Comparison of ENCODE assay signal across 15 cellular contexts in the genomic region with DNA sequence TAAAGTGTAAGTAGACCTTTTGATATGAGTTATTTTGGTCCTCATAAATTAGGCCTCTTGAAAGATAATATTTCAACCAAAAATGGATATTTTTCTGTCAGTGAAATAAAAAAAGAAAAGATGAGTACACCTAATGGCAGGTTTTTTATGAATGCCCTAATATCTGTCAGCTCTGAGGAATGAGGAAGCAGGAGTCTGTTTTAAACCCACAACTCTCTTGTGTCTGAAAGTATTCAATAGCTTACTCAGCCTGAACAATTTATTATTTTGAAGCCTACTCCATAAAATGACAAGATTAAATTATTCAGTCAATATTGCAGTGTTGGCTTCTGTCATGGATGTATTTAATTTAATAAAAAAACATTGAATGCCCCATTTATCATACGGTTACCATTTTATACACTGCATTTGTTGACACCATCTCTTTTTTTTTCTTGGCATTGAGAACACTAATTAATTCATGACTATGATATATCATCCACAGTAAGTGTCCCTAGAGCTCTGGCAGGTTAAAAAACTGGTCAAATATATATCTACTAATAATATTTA.
DNase-seq lines count a peak whose midpoint lies in the region; ATAC-seq and TF ChIP-seq lines count a peak whose summit lies in the region.
"Had no signal": no experiment of that assay in that cellular context is flagged by ENCODE, and none has a peak within 500 bp of the region (broad histone marks: within the 10 kb centered on the region; RNA-seq: fewer than 3 reads in every experiment).

No MANE protein-coding gene starts in this region.

- H3K4me3 ChIP-seq in neural cell (ENCODE audit: low read length) (no peak overlapping the region), left lung (no peak overlapping the region), coronary artery (no peak overlapping the region)

- H3K79me2 ChIP-seq in neural cell (replicated peaks; ENCODE audit: insufficient read depth, low read length), result no peaks in the 10 kb centered on the region

- H3K27ac ChIP-seq in foreskin keratinocyte (no peak overlapping the region), neural cell (ENCODE audit: low read length) (peak overlapping the region; percentile 22), left lung (no peak overlapping the region), coronary artery (no peak overlapping the region)

- H4K20me1 ChIP-seq in neural cell (ENCODE audit: insufficient read depth), result no peaks in the 10 kb centered on the region

- TF ChIP-seq CTCF in foreskin keratinocyte (conservative IDR thresholded peaks at IDR 0.05), result no peak
- no peak for TF ChIP-seq CTCF in neural cell (IDR thresholded peaks at IDR 0.05; ENCODE audit: poor library complexity, severe bottlenecking)
- no peak for TF ChIP-seq CTCF in left lung (IDR thresholded peaks at IDR 0.05)
- no peak for TF ChIP-seq CTCF in coronary artery (IDR thresholded peaks at IDR 0.05)

- no peaks in the 10 kb centered on the region for H3K9me2 ChIP-seq in neural cell (ENCODE audit: insufficient read depth, low read length)

- TF ChIP-seq RAD21 in neural cell (conservative IDR thresholded peaks at IDR 0.05), result no peak

- DNase-seq in ACHN (peak; percentile 23), NCI-H226 (peak; percentile 5), foreskin keratinocyte (peak; percentile 30 to 73), NCI-H2107 (lab: John Stamatoyannopoulos, UW) (no peak), left lung (no peak), coronary artery (ENCODE audit: low spot score) (no peak)
- no peak for DNase-seq in stimulated activated CD4-positive, alpha-beta T cell treated with anti-CD3 and anti-CD28 coated beads, Interleukin-15, amount 100 ng/mL, for 24 hours
- DNase-seq: C1 segment of cervical spinal cord; CD4-positive, alpha-beta T cell; DND-41; GDM1; HCEC 1CT; HFFc6 had no signal

- H3F3A ChIP-seq in neural cell (ENCODE audit: insufficient read depth, low read length, poor library complexity, severe bottlenecking), result no peaks in the 10 kb centered on the region

- peak; percentile 56 for TF ChIP-seq EP300 in neural cell (conservative IDR thresholded peaks at IDR 0.05; ENCODE audit: poor library complexity, severe bottlenecking)

- H3K4me1 ChIP-seq in foreskin keratinocyte (no peaks in the 10 kb centered on the region), left lung (no peaks in the 10 kb centered on the region)

- intact Hi-C loops in left lung (cut with DNase I), result no loop called here

- H3K9me3 ChIP-seq in neural cell (ENCODE audit: low read length) (no peaks in the 10 kb centered on the region), left lung (no peaks in the 10 kb centered on the region)

- ATAC-seq in foreskin keratinocyte (peak; percentile 80), left lung (no peak)
- ATAC-seq: HepG2 had no signal

- in situ Hi-C loops in ACHN (cut with HindIII; ENCODE audit: low pct_ligation_motif_present, low pct_unique_long_range_greater_than_20kb, low sequenced_read_pairs), result no loop called here

- H2AFZ ChIP-seq in neural cell (ENCODE audit: low read depth, low read length), result no peak overlapping the region

- H3K4me2 ChIP-seq in neural cell (ENCODE audit: low read length), result no peak overlapping the region

- no peak overlapping the region for H3K9ac ChIP-seq in neural cell (ENCODE audit: low read length)

- H3K27me3 ChIP-seq in foreskin keratinocyte (no peaks in the 10 kb centered on the region), neural cell (ENCODE audit: insufficient read depth, low read depth, low read length) (no peaks in the 10 kb centered on the region), left lung (no peaks in the 10 kb centered on the region)

- H3K36me3 ChIP-seq in neural cell (ENCODE audit: insufficient read depth, low read length), result no peaks in the 10 kb centered on the region
- H3K36me3 ChIP-seq in left lung, result no peaks in the 10 kb centered on the region

TF ChIP-seq in neural cell, 6 proteins besides CTCF, POLR2A, EP300 and RAD21:
- TF ChIP-seq, protein P1, sequence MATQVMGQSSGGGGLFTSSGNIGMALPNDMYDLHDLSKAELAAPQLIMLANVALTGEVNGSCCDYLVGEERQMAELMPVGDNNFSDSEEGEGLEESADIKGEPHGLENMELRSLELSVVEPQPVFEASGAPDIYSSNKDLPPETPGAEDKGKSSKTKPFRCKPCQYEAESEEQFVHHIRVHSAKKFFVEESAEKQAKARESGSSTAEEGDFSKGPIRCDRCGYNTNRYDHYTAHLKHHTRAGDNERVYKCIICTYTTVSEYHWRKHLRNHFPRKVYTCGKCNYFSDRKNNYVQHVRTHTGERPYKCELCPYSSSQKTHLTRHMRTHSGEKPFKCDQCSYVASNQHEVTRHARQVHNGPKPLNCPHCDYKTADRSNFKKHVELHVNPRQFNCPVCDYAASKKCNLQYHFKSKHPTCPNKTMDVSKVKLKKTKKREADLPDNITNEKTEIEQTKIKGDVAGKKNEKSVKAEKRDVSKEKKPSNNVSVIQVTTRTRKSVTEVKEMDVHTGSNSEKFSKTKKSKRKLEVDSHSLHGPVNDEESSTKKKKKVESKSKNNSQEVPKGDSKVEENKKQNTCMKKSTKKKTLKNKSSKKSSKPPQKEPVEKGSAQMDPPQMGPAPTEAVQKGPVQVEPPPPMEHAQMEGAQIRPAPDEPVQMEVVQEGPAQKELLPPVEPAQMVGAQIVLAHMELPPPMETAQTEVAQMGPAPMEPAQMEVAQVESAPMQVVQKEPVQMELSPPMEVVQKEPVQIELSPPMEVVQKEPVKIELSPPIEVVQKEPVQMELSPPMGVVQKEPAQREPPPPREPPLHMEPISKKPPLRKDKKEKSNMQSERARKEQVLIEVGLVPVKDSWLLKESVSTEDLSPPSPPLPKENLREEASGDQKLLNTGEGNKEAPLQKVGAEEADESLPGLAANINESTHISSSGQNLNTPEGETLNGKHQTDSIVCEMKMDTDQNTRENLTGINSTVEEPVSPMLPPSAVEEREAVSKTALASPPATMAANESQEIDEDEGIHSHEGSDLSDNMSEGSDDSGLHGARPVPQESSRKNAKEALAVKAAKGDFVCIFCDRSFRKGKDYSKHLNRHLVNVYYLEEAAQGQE (IDR thresholded peaks at IDR 0.05; ENCODE audit: borderline replicate concordance), result no peak
- TF ChIP-seq TAF1 (IDR thresholded peaks at IDR 0.05; ENCODE audit: low read depth) (no peak), POLR2AphosphoS5 (IDR thresholded peaks at IDR 0.05) (no peak), MXI1 (conservative IDR thresholded peaks at IDR 0.05; ENCODE audit: poor library complexity, severe bottlenecking) (no peak), EZH2 (IDR thresholded peaks at IDR 0.05; ENCODE audit: borderline replicate concordance, insufficient read depth, low read length, poor library complexity, severe bottlenecking) (no peak)

Comparison
In these comparisons a context has a peak if more than half of its experiments do, and no peak if none do; other contexts are left out.
1. DNase-seq: peak in ACHN (single experiment), NCI-H226 (single experiment) and foreskin keratinocyte (2 of 2); none in NCI-H2107 (single experiment), left lung (0 of 2), coronary artery (single experiment) and stimulated activated CD4-positive, alpha-beta T cell treated with anti-CD3 and anti-CD28 coated beads, Interleukin-15, amount 100 ng/mL, for 24 hours (single experiment).